In genomic region chr3:29282431-29283296, GRCh38 we compare ENCODE assay signal across 1 cellular context.
TF ChIP-seq lines count a peak whose summit lies in the region.

No MANE protein-coding gene starts in this region.

TF ChIP-seq in H1, 55 proteins besides CTCF, POLR2A, EP300 and RAD21 (continued from another document):
- no peak for TF ChIP-seq NANOG (IDR thresholded peaks at IDR 0.05; ENCODE audit: insufficient read depth, low read depth, low read length, poor library complexity, severe bottlenecking)
- no peak for TF ChIP-seq SP2 (IDR thresholded peaks at IDR 0.05; ENCODE audit: low read length)
- no peak for TF ChIP-seq CREB1 (IDR thresholded peaks at IDR 0.05)
- no peak for TF ChIP-seq CTBP2 (IDR thresholded peaks at IDR 0.05; ENCODE audit: borderline replicate concordance, insufficient read depth, insufficient read length, low read length)
- no peak for TF ChIP-seq TCF12 (IDR thresholded peaks at IDR 0.05; ENCODE audit: low read depth, low read length)
